In genomic region chr2:238703436-238703835, GRCh38 we compare ENCODE assay signal across 20 cellular contexts.
DNase-seq lines count a peak whose midpoint lies in the region; ATAC-seq and TF ChIP-seq lines count a peak whose summit lies in the region.
"Had no signal": no experiment of that assay in that cellular context is flagged by ENCODE, and none has a peak within 500 bp of the region (broad histone marks: within the 10 kb centered on the region; RNA-seq: fewer than 3 reads in every experiment).

No MANE protein-coding gene starts in this region.

- intact Hi-C loops in cardiac septum (cut with DNase I) = loop anchor here (5.0 kb wide), 1 partner anchor 101 kb away; no protein-coding TSS in a partner anchor
- intact Hi-C loops in Right ventricle myocardium superior (cut with DNase I) = no loop called here

- no peak for TF ChIP-seq CTCF in omental fat pad (IDR thresholded peaks at IDR 0.05)

- peak; percentile 66 for DNase-seq in cardiac septum (ENCODE audit: low spot score)
- DNase-seq in Right ventricle myocardium superior = no peak
- peak; percentile 7 for DNase-seq in ecto neural progenitor cell (ENCODE audit: low spot score)
- DNase-seq in omental fat pad (ENCODE audit: low spot score) = peak; percentile 8
- no peak for DNase-seq in KBM-7
- DNase-seq in MV-4-11 (lab: John Stamatoyannopoulos, UW) = no peak
- DNase-seq: AML-193; CD4-positive, alpha-beta T cell; H9; Kasumi-1; NCI-H1105; NCI-H1436 treated with DMSO at 0.1 percent for 48 hours; NCI-H187 treated with DMSO at 0.1 percent for 48 hours; NCI-H2171 treated with DMSO at 0.1 percent for 48 hours; NCI-H524; NCI-H774 had no signal

- in situ Hi-C loops in KBM-7 (cut with MboI; ENCODE audit: low pct_unique_long_range_greater_than_20kb, low sequenced_read_pairs) = no loop called here

- ATAC-seq in Right ventricle myocardium superior (ENCODE audit: poor library complexity) = no peak
- no peak for ATAC-seq in omental fat pad (ENCODE audit: low FRiP score)
- ATAC-seq in HG03095 (IDR thresholded peaks at IDR 0.05; ENCODE audit: unreplicated experiment) = no peak
- ATAC-seq: A549, GM23338, HepG2 had no signal

Comparison
In these comparisons a context has a peak if more than half of its experiments do, and no peak if none do; other contexts are left out.
1. DNase-seq: peak in cardiac septum (single experiment), ecto neural progenitor cell (single experiment) and omental fat pad (single experiment); none in Right ventricle myocardium superior (single experiment), KBM-7 (single experiment) and MV-4-11 (single experiment).